In genomic region chr1:157189986-157190982, GRCh38 we compare ENCODE assay signal across 16 cellular contexts.
"Had no signal": no experiment of that assay in that cellular context is flagged by ENCODE, and none has a peak within 500 bp of the region (broad histone marks: within the 10 kb centered on the region; RNA-seq: fewer than 3 reads in every experiment).

No MANE protein-coding gene starts in this region.

- H3K27ac Mint-ChIP-seq: activated B cell treated with CpG ODN at 0.5 μM for 24 hours; activated CD4-positive, alpha-beta T cell treated with anti-CD3 and anti-CD28 coated beads, Interleukin-2, amount 10 ng/mL, durations not matched to agents 24 days and 14 days; activated naive CD8-positive, alpha-beta T cell; activated T-cell treated with anti-CD3 and anti-CD28 coated beads, Interleukin-2, amount 50 U/mL, for 24 hours; stimulated activated effector memory CD8-positive, alpha-beta T cell treated with anti-CD3 and anti-CD28 coated beads, Interleukin-12 subunit alpha, Interleukin-12 subunit beta, amount 100 ng/mL, for 72 hours; T-helper 1 cell treated with Interleukin-12 subunit alpha and Interleukin-12 subunit beta and Interleukin-4 antibody, amounts not matched to agents 30 μg/mL and 1 μg/mL, for 36 hours had no signal

- H3K9me3 Mint-ChIP-seq: activated B cell treated with CpG ODN at 0.5 μM for 24 hours; activated CD4-positive, alpha-beta T cell treated with anti-CD3 and anti-CD28 coated beads, Interleukin-2, amount 10 ng/mL, durations not matched to agents 24 days and 14 days; activated T-cell treated with anti-CD3 and anti-CD28 coated beads, Interleukin-2, amount 50 U/mL, for 24 hours; stimulated activated effector memory CD8-positive, alpha-beta T cell treated with anti-CD3 and anti-CD28 coated beads, Interleukin-12 subunit alpha, Interleukin-12 subunit beta, amount 100 ng/mL, for 72 hours; T-helper 1 cell treated with Interleukin-12 subunit alpha and Interleukin-12 subunit beta and Interleukin-4 antibody, amounts not matched to agents 30 μg/mL and 1 μg/mL, for 36 hours had no signal

- DNase-seq: activated B cell treated with CpG ODN at 0.5 μM for 24 hours; activated CD4-positive, alpha-beta T cell treated with anti-CD3 and anti-CD28 coated beads, Interleukin-2, amount 10 ng/mL, durations not matched to agents 24 days and 14 days; activated effector memory CD4-positive, alpha-beta T cell treated with Interleukin-2 at 50 U/mL for 16 hours; activated T-cell treated with anti-CD3 and anti-CD28 coated beads, Interleukin-2, amount 50 U/mL, for 24 hours; dorsolateral prefrontal cortex; gastrocnemius medialis; heart right ventricle; left ventricle myocardium inferior; mesenchymal stem cell; posterior cingulate gyrus; transverse colon had no signal

- H3K36me3 ChIP-seq: gastrocnemius medialis, heart right ventricle, left ventricle myocardium inferior, transverse colon had no signal

- H3K9me3 ChIP-seq: gastrocnemius medialis, heart right ventricle, left ventricle myocardium inferior, transverse colon had no signal

- H3K4me3 Mint-ChIP-seq: activated B cell treated with CpG ODN at 0.5 μM for 24 hours; activated CD4-positive, alpha-beta T cell treated with anti-CD3 and anti-CD28 coated beads, Interleukin-2, amount 10 ng/mL, durations not matched to agents 24 days and 14 days; activated naive CD8-positive, alpha-beta T cell; activated T-cell treated with anti-CD3 and anti-CD28 coated beads, Interleukin-2, amount 50 U/mL, for 24 hours; stimulated activated effector memory CD8-positive, alpha-beta T cell treated with anti-CD3 and anti-CD28 coated beads, Interleukin-12 subunit alpha, Interleukin-12 subunit beta, amount 100 ng/mL, for 72 hours; T-helper 1 cell treated with Interleukin-12 subunit alpha and Interleukin-12 subunit beta and Interleukin-4 antibody, amounts not matched to agents 30 μg/mL and 1 μg/mL, for 36 hours had no signal

- H3K4me3 ChIP-seq: dorsolateral prefrontal cortex, gastrocnemius medialis, heart right ventricle, left ventricle myocardium inferior, SK-N-MC, skin epidermis, transverse colon had no signal

- H3K4me1 ChIP-seq: gastrocnemius medialis, transverse colon had no signal

- H3K27ac ChIP-seq: dorsolateral prefrontal cortex, gastrocnemius medialis, heart right ventricle, left ventricle myocardium inferior, SK-N-MC, skin epidermis, transverse colon had no signal

- ATAC-seq: gastrocnemius medialis; heart right ventricle; stimulated activated effector memory CD8-positive, alpha-beta T cell treated with anti-CD3 and anti-CD28 coated beads, Interleukin-12 subunit alpha, Interleukin-12 subunit beta, amount 100 ng/mL, for 72 hours had no signal

- H3K36me3 Mint-ChIP-seq: activated naive CD8-positive, alpha-beta T cell; stimulated activated effector memory CD8-positive, alpha-beta T cell treated with anti-CD3 and anti-CD28 coated beads, Interleukin-12 subunit alpha, Interleukin-12 subunit beta, amount 100 ng/mL, for 72 hours had no signal
